7 cellular contexts compared by ENCODE assay signal in the genomic region with DNA sequence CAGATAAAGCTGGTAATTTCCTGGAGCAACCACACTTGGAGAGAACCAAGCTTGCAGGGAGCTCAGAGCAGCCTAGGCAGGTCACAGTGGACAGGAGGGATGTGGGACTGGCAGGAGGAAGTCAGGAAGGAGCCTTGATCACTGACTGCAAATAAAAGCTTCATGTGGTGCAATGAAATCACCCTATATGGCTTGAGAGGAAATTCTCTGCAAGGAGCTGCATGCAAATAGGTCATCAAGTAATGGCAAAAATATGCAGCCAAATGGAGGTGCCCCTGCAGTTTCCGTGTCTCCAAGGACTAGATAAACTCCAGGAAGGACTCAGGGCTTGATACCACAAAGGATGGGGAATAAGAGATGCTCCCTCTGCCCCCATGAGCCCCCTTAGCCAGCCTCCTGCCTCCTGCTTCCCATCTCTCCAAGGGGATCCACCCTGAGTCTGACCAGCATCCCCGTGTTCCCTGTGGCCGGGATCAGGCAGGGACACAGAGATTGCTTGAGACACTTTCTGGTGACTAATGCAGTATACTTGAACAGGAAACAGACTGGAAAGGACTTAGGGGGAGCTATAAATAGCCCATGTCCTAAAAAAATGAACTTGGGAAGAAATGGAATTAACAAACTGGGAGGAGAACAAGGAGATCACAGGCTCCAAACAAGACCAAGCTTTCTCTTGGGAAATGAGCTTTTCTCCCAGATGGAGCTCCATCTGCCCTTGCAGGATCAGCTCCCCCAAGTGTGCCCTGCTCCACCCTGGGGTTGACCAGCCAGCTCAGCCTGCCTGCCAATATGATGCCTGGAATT. TPM values are rescaled to one million over a fixed set of nuclear protein-coding genes. Genes with fewer than 3 reads are reported as not detected.
DNase-seq lines count a peak whose midpoint lies in the region; ATAC-seq and TF ChIP-seq lines count a peak whose summit lies in the region.

No MANE protein-coding gene starts in this region.

- no peak for TF ChIP-seq CTCF in HFFc6 (IDR thresholded peaks at IDR 0.05)
- no peak for TF ChIP-seq CTCF in progenitor cell of endocrine pancreas (IDR thresholded peaks at IDR 0.05; ENCODE audit: unreplicated experiment)

- H3K4me3 Mint-ChIP-seq in HFFc6 (peak overlapping the region; percentile 95), progenitor cell of endocrine pancreas (ENCODE audit: low read depth) (no peak overlapping the region)
- H3K4me3 Mint-ChIP-seq in T-helper 1 cell treated with Interleukin-12 subunit alpha and Interleukin-12 subunit beta and Interleukin-4 antibody, amounts not matched to agents 30 μg/mL and 1 μg/mL, for 36 hours, result peak overlapping the region; percentile 64
- H3K4me3 Mint-ChIP-seq in activated T-cell treated with anti-CD3 and anti-CD28 coated beads, Interleukin-2, amount 50 U/mL, for 4 hours, result no peak overlapping the region

- ATAC-seq in HG02840 (IDR thresholded peaks at IDR 0.05; ENCODE audit: low FRiP score, unreplicated experiment) (no peak), GM18870 (IDR thresholded peaks at IDR 0.05; ENCODE audit: unreplicated experiment) (no peak)
- no peak for ATAC-seq in activated T-cell treated with anti-CD3 and anti-CD28 coated beads, Interleukin-2, amount 50 U/mL, for 4 hours

- peak; percentile 96 for DNase-seq in HFFc6
- peak; percentile 96 for DNase-seq in fibroblast of peridontal ligament (ENCODE audit: extremely low read depth)
- DNase-seq in progenitor cell of endocrine pancreas (ENCODE audit: low spot score, unreplicated experiment), result no peak
- no peak for DNase-seq in activated T-cell treated with anti-CD3 and anti-CD28 coated beads, Interleukin-2, amount 50 U/mL, for 4 hours

- H3K27ac Mint-ChIP-seq in HFFc6, result peak overlapping the region; percentile 100
- H3K27ac Mint-ChIP-seq in T-helper 1 cell treated with Interleukin-12 subunit alpha and Interleukin-12 subunit beta and Interleukin-4 antibody, amounts not matched to agents 30 μg/mL and 1 μg/mL, for 36 hours, result peak overlapping the region; percentile 89
- peak overlapping the region; percentile 50 for H3K27ac Mint-ChIP-seq in progenitor cell of endocrine pancreas

- H3K4me1 Mint-ChIP-seq in HFFc6 (ENCODE audit: low read depth), result peaks cover 80% of the 10 kb centered on the region
- H3K4me1 Mint-ChIP-seq in T-helper 1 cell treated with Interleukin-12 subunit alpha and Interleukin-12 subunit beta and Interleukin-4 antibody, amounts not matched to agents 30 μg/mL and 1 μg/mL, for 36 hours (ENCODE audit: low read depth), result peaks cover 64% of the 10 kb centered on the region
- H3K4me1 Mint-ChIP-seq in progenitor cell of endocrine pancreas (ENCODE audit: low read depth), result peaks cover 16% of the 10 kb centered on the region
- H3K4me1 Mint-ChIP-seq in activated T-cell treated with anti-CD3 and anti-CD28 coated beads, Interleukin-2, amount 50 U/mL, for 4 hours (ENCODE audit: low read depth), result peaks cover 59% of the 10 kb centered on the region

- H3K9me3 Mint-ChIP-seq in HFFc6 (peaks cover 8% of the 10 kb centered on the region; the same call in 1 of the 2 replicates), progenitor cell of endocrine pancreas (ENCODE audit: low read depth) (no peaks in the 10 kb centered on the region)
- no peaks in the 10 kb centered on the region for H3K9me3 Mint-ChIP-seq in T-helper 1 cell treated with Interleukin-12 subunit alpha and Interleukin-12 subunit beta and Interleukin-4 antibody, amounts not matched to agents 30 μg/mL and 1 μg/mL, for 36 hours
- H3K9me3 Mint-ChIP-seq in activated T-cell treated with anti-CD3 and anti-CD28 coated beads, Interleukin-2, amount 50 U/mL, for 4 hours, result peaks cover 3% of the 10 kb centered on the region

- peaks cover 13% of the 10 kb centered on the region for H3K27me3 Mint-ChIP-seq in HFFc6 (ENCODE audit: insufficient read depth)
- no peaks in the 10 kb centered on the region for H3K27me3 Mint-ChIP-seq in T-helper 1 cell treated with Interleukin-12 subunit alpha and Interleukin-12 subunit beta and Interleukin-4 antibody, amounts not matched to agents 30 μg/mL and 1 μg/mL, for 36 hours (ENCODE audit: low read depth)
- H3K27me3 Mint-ChIP-seq in progenitor cell of endocrine pancreas, result peaks cover 2% of the 10 kb centered on the region
- no peaks in the 10 kb centered on the region for H3K27me3 Mint-ChIP-seq in activated T-cell treated with anti-CD3 and anti-CD28 coated beads, Interleukin-2, amount 50 U/mL, for 4 hours (ENCODE audit: low read depth)

- H3K36me3 Mint-ChIP-seq in HFFc6 (ENCODE audit: low read depth) (peaks cover 26% of the 10 kb centered on the region; the same call in 1 of the 2 replicates), progenitor cell of endocrine pancreas (ENCODE audit: insufficient read depth) (no peaks in the 10 kb centered on the region)
- peaks cover 3% of the 10 kb centered on the region for H3K36me3 Mint-ChIP-seq in T-helper 1 cell treated with Interleukin-12 subunit alpha and Interleukin-12 subunit beta and Interleukin-4 antibody, amounts not matched to agents 30 μg/mL and 1 μg/mL, for 36 hours (ENCODE audit: low read depth)
- no peaks in the 10 kb centered on the region for H3K36me3 Mint-ChIP-seq in activated T-cell treated with anti-CD3 and anti-CD28 coated beads, Interleukin-2, amount 50 U/mL, for 4 hours (ENCODE audit: insufficient read depth)

RNA-seq across cellular contexts. Expression of a gene that starts 23.9 kb away (rescaled TPM):
- total RNA-seq in HFFc6 (2021; fragmentation: NEBNext Ultra II Directional; extraction: Animal tissue kit (Norgen Biotek cat#: 25700)), result 100 to 1,000 TPM; 199 to 252 (median 233) TPM
- total RNA-seq in progenitor cell of endocrine pancreas, result 8.3 and 10.0 TPM in 2 replicates
- 100 to 1,000 TPM in 1 of 3 donors, 10 to 100 TPM in 2; 70.3 to 118 (median 71.4) TPM for total RNA-seq in activated T-cell treated with anti-CD3 and anti-CD28 coated beads, Interleukin-2, amount 50 U/mL, for 4 hours

Comparison
In these comparisons a context has a peak if more than half of its experiments do, and no peak if none do; other contexts are left out.
1. DNase-seq: peak in HFFc6 (single experiment) and fibroblast of peridontal ligament (single experiment); none in progenitor cell of endocrine pancreas (single experiment) and activated T-cell treated with anti-CD3 and anti-CD28 coated beads, Interleukin-2, amount 50 U/mL, for 4 hours (single experiment).
2. H3K27ac Mint-ChIP-seq: peak in every context shown above with its lines; median percentile 100 in HFFc6; 89 in T-helper 1 cell treated with Interleukin-12 subunit alpha and Interleukin-12 subunit beta and Interleukin-4 antibody, amounts not matched to agents 30 μg/mL and 1 μg/mL, for 36 hours; 50 in progenitor cell of endocrine pancreas.
3. H3K4me3 Mint-ChIP-seq: peak in HFFc6 (single experiment) and T-helper 1 cell treated with Interleukin-12 subunit alpha and Interleukin-12 subunit beta and Interleukin-4 antibody, amounts not matched to agents 30 μg/mL and 1 μg/mL, for 36 hours (single experiment); none in progenitor cell of endocrine pancreas (single experiment) and activated T-cell treated with anti-CD3 and anti-CD28 coated beads, Interleukin-2, amount 50 U/mL, for 4 hours (single experiment).